In the genomic region with DNA sequence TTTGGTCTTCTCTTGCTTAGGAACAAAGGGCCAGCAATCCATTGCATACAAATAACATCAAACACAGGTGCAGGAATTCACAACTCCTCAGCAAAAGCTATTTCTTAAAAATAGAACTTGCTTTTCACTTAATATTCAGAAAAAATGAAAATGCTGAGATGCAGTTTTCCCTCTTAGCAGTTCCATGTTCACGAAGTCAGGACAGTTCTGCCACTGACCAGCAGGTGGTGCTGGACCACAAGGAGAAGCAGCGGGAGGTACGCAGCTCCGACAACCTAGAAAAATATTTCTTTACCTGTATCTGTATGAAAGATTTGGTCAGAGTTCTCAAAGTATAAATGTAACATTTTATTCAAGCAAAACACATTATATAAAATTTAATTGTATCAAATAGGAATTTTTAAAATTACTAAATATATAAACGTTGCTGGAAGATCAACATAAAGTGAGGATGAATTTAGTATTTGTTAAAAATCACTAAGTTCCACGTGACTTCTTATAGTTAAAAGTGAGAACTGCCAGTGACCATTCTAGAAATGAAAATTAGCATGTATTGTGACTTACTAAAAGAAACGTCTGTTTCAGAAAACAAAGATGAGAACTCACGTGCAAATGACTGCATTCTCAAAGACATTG, we compare ENCODE assay signal across 8 cellular contexts. TPM values are rescaled to one million over a fixed set of nuclear protein-coding genes. Genes with fewer than 3 reads are reported as not detected.
DNase-seq lines count a peak whose midpoint lies in the region; ATAC-seq and TF ChIP-seq lines count a peak whose summit lies in the region.

No MANE protein-coding gene starts in this region.

- no peaks in the 10 kb centered on the region for H3K36me3 Mint-ChIP-seq in activated T-cell treated with anti-CD3 and anti-CD28 coated beads, Interleukin-2, amount 50 U/mL, for 24 hours (ENCODE audit: low read depth)

- peaks cover 29% of the 10 kb centered on the region for H3K27me3 Mint-ChIP-seq in activated T-cell treated with anti-CD3 and anti-CD28 coated beads, Interleukin-2, amount 50 U/mL, for 24 hours

- H3K4me1 Mint-ChIP-seq in activated T-cell treated with anti-CD3 and anti-CD28 coated beads, Interleukin-2, amount 50 U/mL, for 24 hours (ENCODE audit: low read depth), result peaks cover 11% of the 10 kb centered on the region

- H3K27me3 ChIP-seq in NT2/D1 (ENCODE audit: insufficient read depth, insufficient read length), result no peaks in the 10 kb centered on the region

- no peak for ATAC-seq in GM21515 (IDR thresholded peaks at IDR 0.05; ENCODE audit: unreplicated experiment)

- H3K27ac Mint-ChIP-seq in activated T-cell treated with anti-CD3 and anti-CD28 coated beads, Interleukin-2, amount 50 U/mL, for 24 hours, result no peak overlapping the region

- H3K4me3 ChIP-seq in HEK293 (ENCODE audit: low read depth, low read length) (no peak overlapping the region), NT2/D1 (ENCODE audit: insufficient read length, low read depth) (no peak overlapping the region)

- H3K9ac ChIP-seq in NT2/D1 (ENCODE audit: insufficient read length, low read depth), result no peak overlapping the region

- no peaks in the 10 kb centered on the region for H3K4me1 ChIP-seq in HEK293 (ENCODE audit: control insufficient read depth, insufficient read depth, low read length)
- H3K4me1 ChIP-seq in NT2/D1 (ENCODE audit: insufficient read depth, insufficient read length), result no peaks in the 10 kb centered on the region

- H3K27ac ChIP-seq in HEK293 (ENCODE audit: extremely low read depth, low read depth, low read length), result no peak overlapping the region

- DNase-seq in Caki2 (ENCODE audit: low read depth) (peak; percentile 15), NT2/D1 (ENCODE audit: low read depth, low spot score) (peak; percentile 56), fibroblast of peridontal ligament (ENCODE audit: extremely low read depth) (peak; percentile 79), nucleus accumbens (lab: John Stamatoyannopoulos, UW) (peak in 49 of 56 donors; percentile 13 to 90 (median 47)), superior temporal gyrus (ENCODE audit: extremely low spot score) (peak; percentile 94)
- peak; percentile 82 for DNase-seq in activated T-cell treated with anti-CD3 and anti-CD28 coated beads, Interleukin-2, amount 50 U/mL, for 24 hours

- H3K36me3 ChIP-seq in HEK293 (ENCODE audit: control insufficient read depth in 2 of 2, insufficient read depth in 1 of 2, low read length in 2 of 2) (peaks cover 3 to 26% of the 10 kb centered on the region in 2 experiments; a peak in 2 of 3 replicates), NT2/D1 (ENCODE audit: insufficient read depth, insufficient read length, low read length) (peaks cover 74% of the 10 kb centered on the region)

- TF ChIP-seq CTCF in HEK293 (tag by site-specific recombination; IDR thresholded peaks at IDR 0.05), result peak; percentile 51; the same call in 1 of the 2 replicates

- CTCF ChIA-PET in HEK293 (lab: Yijun Ruan, JAX), result interaction anchor here (0.5 to 4.3 kb wide), 26 partner anchors 8 to 172 kb away, joined by 3 to 38 read pairs (median 4); a partner anchor contains a TSS

- POLR2A ChIA-PET in HEK293 (lab: Yijun Ruan, JAX), result no interaction called here

- H3K9me3 ChIP-seq in HEK293 (ENCODE audit: control insufficient read depth, insufficient read depth, low read depth, low read length), result no peaks in the 10 kb centered on the region
- H3K9me3 ChIP-seq in NT2/D1 (ENCODE audit: insufficient read depth, low read length), result no peaks in the 10 kb centered on the region

- H3K4me3 Mint-ChIP-seq in activated T-cell treated with anti-CD3 and anti-CD28 coated beads, Interleukin-2, amount 50 U/mL, for 24 hours, result no peak overlapping the region

- H3K9me3 Mint-ChIP-seq in activated T-cell treated with anti-CD3 and anti-CD28 coated beads, Interleukin-2, amount 50 U/mL, for 24 hours, result no peaks in the 10 kb centered on the region

- in situ Hi-C loops in Caki2 (cut with HindIII; ENCODE audit: low pct_unique_long_range_greater_than_20kb, low sequenced_read_pairs), result no loop called here

TF ChIP-seq in HEK293, 187 proteins besides CTCF, POLR2A, EP300 and RAD21:
- TF ChIP-seq ZNF311 (tag by site-specific recombination; IDR thresholded peaks at IDR 0.05; ENCODE audit: borderline replicate concordance), result no peak
- no peak for TF ChIP-seq ZFP41 (tag by site-specific recombination; IDR thresholded peaks at IDR 0.05; ENCODE audit: borderline replicate concordance)
- TF ChIP-seq SALL2 (tag by site-specific recombination; IDR thresholded peaks at IDR 0.05; ENCODE audit: borderline replicate concordance), result no peak
- TF ChIP-seq KLF16 (tag by site-specific recombination; IDR thresholded peaks at IDR 0.05), result no peak
- no peak for TF ChIP-seq ZNF549 (tag by site-specific recombination; IDR thresholded peaks at IDR 0.05)
- TF ChIP-seq ZNF654 (tag by site-specific recombination; IDR thresholded peaks at IDR 0.05; ENCODE audit: low read depth), result peak; percentile 52
- TF ChIP-seq HOXA7 (CRISPR knock-in tag; IDR thresholded peaks at IDR 0.05; ENCODE audit: borderline replicate concordance), result no peak

RNA-seq across cellular contexts. Expression of a gene that starts 48.8 kb away (rescaled TPM):
- total RNA-seq in Caki2 (2014; rRNA removed; shearing (Covaris generic); ENCODE audit: low replicate concordance), result 8.1 and 10.5 TPM in 2 replicates

Comparison
In these comparisons a context has a peak if more than half of its experiments do, and no peak if none do; other contexts are left out.
1. DNase-seq: peak in every context shown above with its lines; median percentile 94 in superior temporal gyrus; 82 in activated T-cell treated with anti-CD3 and anti-CD28 coated beads, Interleukin-2, amount 50 U/mL, for 24 hours; 79 in fibroblast of peridontal ligament; 56 in NT2/D1; 47 in nucleus accumbens; 15 in Caki2.